ENCODE assay signal across 8 cellular contexts in the genomic region with DNA sequence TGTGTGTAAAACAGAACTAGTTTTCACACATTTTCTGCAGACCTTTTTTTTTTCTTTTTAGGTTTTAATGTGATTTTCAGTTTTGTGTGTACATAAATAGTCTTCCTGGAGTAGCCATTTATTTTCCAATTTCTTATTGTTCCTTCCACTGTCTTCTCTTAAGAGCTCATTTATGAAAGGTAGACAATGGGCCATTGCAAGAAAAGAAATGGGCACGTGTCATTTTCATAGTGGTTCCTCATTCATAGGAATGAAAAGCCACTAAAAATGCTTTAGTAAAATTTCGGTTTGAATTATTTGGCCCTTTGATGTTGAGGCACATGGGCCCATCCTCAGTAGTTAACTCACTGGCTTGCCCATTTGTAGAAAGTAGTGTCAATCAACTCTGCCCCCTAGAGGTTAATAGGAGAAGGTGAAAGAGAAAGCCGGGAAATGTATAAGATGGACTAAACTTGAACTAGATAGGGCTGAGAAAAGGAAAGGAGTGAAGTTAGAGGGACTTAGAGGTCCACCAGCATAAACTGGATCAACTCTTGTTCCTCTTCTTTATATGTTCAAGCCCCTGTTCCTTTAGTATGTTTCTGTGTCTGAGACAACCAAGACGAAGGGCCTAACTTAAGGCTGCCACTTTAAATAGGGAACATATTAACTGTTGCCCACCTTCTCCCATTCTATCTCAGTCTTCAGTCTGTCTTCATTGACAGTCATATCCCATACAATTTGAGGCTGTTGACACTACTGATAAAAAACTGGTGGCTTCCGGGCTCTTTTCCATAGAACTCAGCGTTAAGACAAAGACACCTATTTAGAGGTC.
DNase-seq lines count a peak whose midpoint lies in the region; ATAC-seq and TF ChIP-seq lines count a peak whose summit lies in the region.

No MANE protein-coding gene starts in this region.

- H3K9ac ChIP-seq in OCI-LY3 (ENCODE audit: low read length), result no peak overlapping the region

- peaks cover 44% of the 10 kb centered on the region for H3K36me3 Mint-ChIP-seq in chondrocyte (ENCODE audit: low read depth)

- H3K4me1 Mint-ChIP-seq in chondrocyte (ENCODE audit: low read depth), result peaks cover 32% of the 10 kb centered on the region

- no peak overlapping the region for H3K4me3 Mint-ChIP-seq in chondrocyte (ENCODE audit: unreplicated experiment)

- no peak overlapping the region for H3K4me3 ChIP-seq in OCI-LY3 (ENCODE audit: low read length)

- 0 out of 2 replicates have a peak, but pooled peaks cover 3% of the 10 kb centered on the region for H4K20me1 ChIP-seq in OCI-LY3 (ENCODE audit: insufficient read depth, low read length)

- peaks cover 19% of the 10 kb centered on the region for H3K4me1 ChIP-seq in OCI-LY3 (ENCODE audit: low read length)

- no peak overlapping the region for H3K4me2 ChIP-seq in OCI-LY3 (ENCODE audit: low read length)

- TF ChIP-seq CTCF in OCI-LY3 (IDR thresholded peaks at IDR 0.05; ENCODE audit: low read depth, low read length) (peak; percentile 80), chondrocyte (IDR thresholded peaks at IDR 0.05) (peak; percentile 79)

- no peaks in the 10 kb centered on the region for H3K27me3 Mint-ChIP-seq in chondrocyte (ENCODE audit: low read depth)

- peak overlapping the region; percentile 40 for H3K27ac ChIP-seq in OCI-LY3 (ENCODE audit: low read length)

- H3K9me3 Mint-ChIP-seq in chondrocyte (ENCODE audit: low read depth), result no peaks in the 10 kb centered on the region

- H3K27ac Mint-ChIP-seq in chondrocyte (ENCODE audit: unreplicated experiment), result no peak overlapping the region

- peaks cover 92% of the 10 kb centered on the region for H3K36me3 ChIP-seq in OCI-LY3 (replicated peaks; ENCODE audit: low read depth, low read length)

- no peaks in the 10 kb centered on the region for H3K27me3 ChIP-seq in OCI-LY3 (ENCODE audit: low read depth, low read length)

- no peak overlapping the region for H2AFZ ChIP-seq in OCI-LY3 (ENCODE audit: low read depth, low read length)

- peaks cover 24% of the 10 kb centered on the region for H3K79me2 ChIP-seq in OCI-LY3 (ENCODE audit: low read length)

- peak; percentile 20 for DNase-seq in activated CD4-positive, alpha-beta T cell treated with anti-CD3 and anti-CD28 coated beads for 48 hours
- no peak for DNase-seq in activated CD4-positive, alpha-beta T cell treated with anti-CD3 and anti-CD28 coated beads for 1 hour
- DNase-seq in chondrocyte (ENCODE audit: low spot score) (no peak), midbrain (lab: John Stamatoyannopoulos, UW) (peak; percentile 11)

- ATAC-seq in GM19455 (IDR thresholded peaks at IDR 0.05; ENCODE audit: unreplicated experiment) (peak; percentile 58), HG03460 (IDR thresholded peaks at IDR 0.05; ENCODE audit: unreplicated experiment) (peak; percentile 87), GM19397 (IDR thresholded peaks at IDR 0.05; ENCODE audit: unreplicated experiment) (no peak)

- no peaks in the 10 kb centered on the region for H3K9me3 ChIP-seq in OCI-LY3 (ENCODE audit: insufficient read depth, low read length)

Comparison
In these comparisons a context has a peak if more than half of its experiments do, and no peak if none do; other contexts are left out.
1. DNase-seq: peak in activated CD4-positive, alpha-beta T cell treated with anti-CD3 and anti-CD28 coated beads for 48 hours (single experiment) and midbrain (single experiment); none in activated CD4-positive, alpha-beta T cell treated with anti-CD3 and anti-CD28 coated beads for 1 hour (single experiment) and chondrocyte (single experiment).